ENCODE assay signal across 15 cellular contexts in the genomic region with DNA sequence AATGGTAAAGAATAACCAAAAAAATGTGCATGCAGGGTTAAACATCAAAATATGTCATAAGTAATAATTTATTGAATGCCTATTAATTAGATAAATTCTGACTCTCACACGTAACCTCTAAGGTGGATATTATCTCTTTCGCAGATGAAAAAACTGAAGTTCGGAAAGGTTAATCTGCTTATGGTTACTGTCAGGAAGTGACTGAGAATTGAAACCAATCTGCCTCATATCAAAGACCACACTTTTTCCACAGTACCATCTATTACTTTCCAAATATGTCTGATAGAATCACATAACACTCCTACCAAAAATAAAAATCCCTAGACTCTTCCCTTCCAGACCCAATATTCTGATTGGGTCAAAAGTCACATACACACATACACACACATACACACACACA. TPM values are rescaled to one million over a fixed set of nuclear protein-coding genes. Genes with fewer than 3 reads are reported as not detected.
A peak's percentile ranks its signal among the peaks of the same experiment; 100 is the strongest.
DNase-seq lines count a peak whose midpoint lies in the region; ATAC-seq, FAIRE-seq and TF ChIP-seq lines count a peak whose summit lies in the region.
"Had no signal": no experiment of that assay in that cellular context is flagged by ENCODE, and none has a peak within 500 bp of the region (broad histone marks: within the 10 kb centered on the region; RNA-seq: fewer than 3 reads in every experiment).

No MANE protein-coding gene starts in this region.

- H3K27ac ChIP-seq in CD4-positive, alpha-beta T cell (ENCODE audit: low read depth, low read length): no peak overlapping the region
- H3K27ac ChIP-seq in pancreas: no peak overlapping the region
- H3K27ac ChIP-seq: body of pancreas, KMS-11, prostate gland had no signal

- H3K9me3 Mint-ChIP-seq in CD4-positive, alpha-beta T cell: no peaks in the 10 kb centered on the region
- no peaks in the 10 kb centered on the region for H3K9me3 Mint-ChIP-seq in central memory CD8-positive, alpha-beta T cell

- CTCF ChIA-PET in CD4-positive, alpha-beta T cell (lab: Charles Lee): no interaction called here

- H3K4me2 ChIP-seq in Loucy (ENCODE audit: low read depth, low read length, poor library complexity, severe bottlenecking): peak overlapping the region; percentile 86
- H3K4me2 ChIP-seq: KMS-11 had no signal

- H3K36me3 Mint-ChIP-seq in CD4-positive, alpha-beta T cell (ENCODE audit: low read depth): peaks cover 32% of the 10 kb centered on the region
- peaks cover 22% of the 10 kb centered on the region for H3K36me3 Mint-ChIP-seq in central memory CD8-positive, alpha-beta T cell (ENCODE audit: insufficient read depth)

- H3K4me3 Mint-ChIP-seq in CD4-positive, alpha-beta T cell: peak overlapping the region; percentile 79
- peak overlapping the region; percentile 64 for H3K4me3 Mint-ChIP-seq in central memory CD8-positive, alpha-beta T cell

- H2AFZ ChIP-seq in Loucy (ENCODE audit: low read length): no peak overlapping the region

- H3K4me3 ChIP-seq in Loucy (ENCODE audit: low read length, poor library complexity, severe bottlenecking): peak overlapping the region; percentile 96
- no peak overlapping the region for H3K4me3 ChIP-seq in pancreas
- H3K4me3 ChIP-seq: body of pancreas, prostate gland had no signal

- H3K9ac ChIP-seq in Loucy (ENCODE audit: low read depth, low read length, poor library complexity, severe bottlenecking): peak overlapping the region; percentile 30
- H3K9ac ChIP-seq: KMS-11 had no signal

- no peak for DNase-seq in CD4-positive, alpha-beta T cell
- no peak for DNase-seq in central memory CD8-positive, alpha-beta T cell (ENCODE audit: low spot score in 2 of 2)
- no peak for DNase-seq in NCI-H345 treated with DMSO at 0.1 percent for 48 hours (lab: John Stamatoyannopoulos, UW; ENCODE audit: unreplicated experiment)
- DNase-seq in NCI-H2107 (lab: John Stamatoyannopoulos, UW): no peak
- DNase-seq in pancreas: no peak
- DNase-seq: BE2C, body of pancreas, GDM1, midbrain had no signal

- POLR2A ChIA-PET in CD4-positive, alpha-beta T cell (lab: Charles Lee): interaction anchor here (1.0 to 1.3 kb wide), 2 partner anchors 18 to 33 kb away, joined by 3 read pairs; no protein-coding TSS in a partner anchor

- no peaks in the 10 kb centered on the region for H3K27me3 ChIP-seq in CD4-positive, alpha-beta T cell (ENCODE audit: control insufficient read depth, insufficient read depth, low read length)
- H3K27me3 ChIP-seq in Loucy (ENCODE audit: insufficient read depth, low read length, poor library complexity, severe bottlenecking) (no peaks in the 10 kb centered on the region), pancreas (no peaks in the 10 kb centered on the region)
- H3K27me3 ChIP-seq: BE2C, body of pancreas had no signal

- no peaks in the 10 kb centered on the region for H3K36me3 ChIP-seq in Loucy (ENCODE audit: insufficient read depth, low read length)
- no peaks in the 10 kb centered on the region for H3K36me3 ChIP-seq in pancreas
- H3K36me3 ChIP-seq: BE2C, prostate gland had no signal

- H3K27me3 Mint-ChIP-seq in CD4-positive, alpha-beta T cell: no peaks in the 10 kb centered on the region
- H3K27me3 Mint-ChIP-seq in central memory CD8-positive, alpha-beta T cell: no peaks in the 10 kb centered on the region

- peak; percentile 41 for ATAC-seq in CD4-positive, alpha-beta T cell (ENCODE audit: poor library complexity)
- ATAC-seq in GM18867 (IDR thresholded peaks at IDR 0.05; ENCODE audit: unreplicated experiment): peak; percentile 57
- peak; percentile 47 for ATAC-seq in central memory CD8-positive, alpha-beta T cell (replicated peaks; ENCODE audit: extremely low read depth, poor library complexity, severe bottlenecking)
- ATAC-seq in HG02571 (IDR thresholded peaks at IDR 0.05; ENCODE audit: unreplicated experiment): no peak
- no peak for ATAC-seq in pancreas
- ATAC-seq: body of pancreas, HCT116 had no signal

- H3K9me2 ChIP-seq in Loucy (replicated peaks; ENCODE audit: low read depth, low read length): no peaks in the 10 kb centered on the region

- peaks cover 99% of the 10 kb centered on the region for H3K79me2 ChIP-seq in Loucy (ENCODE audit: insufficient read depth, low read length)

- WGBS in pancreas, 2 donors: 71 to 79% methylated on average over 3 of the region's 3 CpGs

- no peak for FAIRE-seq in pancreas (lab: Jason Lieb, UNC)

- H3K4me1 Mint-ChIP-seq in CD4-positive, alpha-beta T cell (ENCODE audit: low read depth): peaks cover 82% of the 10 kb centered on the region
- H3K4me1 Mint-ChIP-seq in central memory CD8-positive, alpha-beta T cell: peaks cover 79% of the 10 kb centered on the region

- no peak for TF ChIP-seq CTCF in CD4-positive, alpha-beta T cell (IDR thresholded peaks at IDR 0.05)
- TF ChIP-seq CTCF in Loucy (conservative IDR thresholded peaks at IDR 0.05; ENCODE audit: low read length): no peak
- no peak for TF ChIP-seq CTCF in pancreas (IDR thresholded peaks at IDR 0.05)

- peak overlapping the region; percentile 72 for H3K27ac Mint-ChIP-seq in CD4-positive, alpha-beta T cell
- peak overlapping the region; percentile 87 for H3K27ac Mint-ChIP-seq in central memory CD8-positive, alpha-beta T cell (ENCODE audit: low read depth)

- no peaks in the 10 kb centered on the region for H3F3A ChIP-seq in Loucy (ENCODE audit: low read depth)

- intact Hi-C loops in CD4-positive, alpha-beta T cell (cut with DNase I, micrococcal nuclease): no loop called here
- intact Hi-C loops in pancreas (cut with DNase I): no loop called here

- H3K4me1 ChIP-seq in Loucy (ENCODE audit: insufficient read depth, low read length, poor library complexity, severe bottlenecking): peaks cover 68% of the 10 kb centered on the region
- peaks cover 28 to 40% (median 35%) of the 10 kb centered on the region in 3 donors for H3K4me1 ChIP-seq in pancreas
- H3K4me1 ChIP-seq: prostate gland had no signal

- H4K20me1 ChIP-seq in Loucy (ENCODE audit: insufficient read depth, low read length, poor library complexity, severe bottlenecking): peaks cover 85% of the 10 kb centered on the region

- no peaks in the 10 kb centered on the region for H3K9me3 ChIP-seq in CD4-positive, alpha-beta T cell (ENCODE audit: control insufficient read depth, low read length)
- H3K9me3 ChIP-seq in Loucy (ENCODE audit: insufficient read depth, low read depth, low read length) (no peaks in the 10 kb centered on the region), pancreas (no peaks in the 10 kb centered on the region)
- H3K9me3 ChIP-seq: BE2C, body of pancreas, prostate gland had no signal

RNA-seq across cellular contexts. Expression of a gene that starts 6.2 kb away (rescaled TPM):
- 10 to 100 TPM; 53.8 to 59.2 TPM for total RNA-seq in CD4-positive, alpha-beta T cell
- 10 to 100 TPM in 1 of 6 donors, 1 to 10 TPM in 5; 3.9 to 11.5 (median 7.0) TPM for total RNA-seq in pancreas
- 1 to 10 TPM; 6.9 to 7.5 TPM for polyA plus RNA-seq in pancreas

RNA-seq across cellular contexts. Expression of a gene that starts 41.8 kb away (rescaled TPM):
- not detected for total RNA-seq in CD4-positive, alpha-beta T cell
- total RNA-seq in pancreas: not detected
- polyA plus RNA-seq in pancreas: not detected
- total RNA-seq: body of pancreas, prostate gland had no signal

Comparison
In these comparisons a context has a peak if more than half of its experiments do, and no peak if none do; other contexts are left out.
1. ATAC-seq: peak in CD4-positive, alpha-beta T cell (single experiment), GM18867 (single experiment) and central memory CD8-positive, alpha-beta T cell (single experiment); none in HG02571 (single experiment) and pancreas (0 of 4).
2. RNA of a gene that starts 6.2 kb away (total RNA-seq): 53.8 to 59.2 TPM in CD4-positive, alpha-beta T cell; 3.9 to 11.5 TPM in pancreas; every median in the first group is over 4 times any median in the second.